Comparison of ENCODE assay signal across 11 cellular contexts in the genomic region with DNA sequence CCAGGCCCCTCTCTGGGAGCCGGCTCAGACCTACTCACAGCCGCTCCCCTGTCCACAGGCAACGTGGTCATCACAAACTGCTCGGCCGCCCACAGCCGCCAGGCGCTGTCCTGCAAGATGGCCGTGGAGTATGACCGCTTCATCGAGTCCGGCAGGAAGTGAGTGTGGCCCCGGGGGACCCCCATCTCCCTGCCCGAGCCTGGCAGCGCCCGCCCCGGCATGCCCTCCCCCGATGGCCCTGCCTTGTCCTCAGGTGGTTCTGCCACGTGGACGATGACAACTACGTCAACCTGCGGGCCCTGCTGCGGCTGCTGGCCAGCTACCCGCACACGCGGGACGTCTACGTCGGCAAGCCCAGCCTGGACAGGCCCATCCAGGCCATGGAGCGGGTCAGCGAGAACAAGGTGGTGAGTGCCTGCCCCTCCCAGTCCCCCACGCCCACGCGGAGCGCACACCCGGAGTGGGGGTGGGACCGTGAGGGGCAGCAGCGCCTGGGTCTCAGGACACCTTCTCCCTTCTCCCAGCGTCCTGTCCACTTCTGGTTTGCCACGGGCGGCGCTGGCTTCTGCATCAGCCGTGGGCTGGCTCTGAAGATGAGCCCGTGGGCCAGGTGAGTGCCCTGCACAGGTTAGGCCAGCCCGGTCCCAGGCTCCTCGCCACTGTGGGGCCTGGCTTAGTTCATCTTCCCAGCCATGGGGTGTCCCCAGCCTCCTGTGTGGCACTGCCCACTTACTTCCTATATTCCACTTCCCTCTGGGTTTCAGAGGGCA. TPM values are rescaled to one million over a fixed set of nuclear protein-coding genes. Genes with fewer than 3 reads are reported as not detected.
DNase-seq lines count a peak whose midpoint lies in the region; ATAC-seq and TF ChIP-seq lines count a peak whose summit lies in the region.
"Had no signal": no experiment of that assay in that cellular context is flagged by ENCODE, and none has a peak within 500 bp of the region (broad histone marks: within the 10 kb centered on the region; RNA-seq: fewer than 3 reads in every experiment).

No MANE protein-coding gene starts in this region.

- H3K9ac ChIP-seq in HUES48 (ENCODE audit: low read depth, low read length) = no peak overlapping the region
- H3K9ac ChIP-seq: SK-N-SH had no signal

- H3K36me3 ChIP-seq in CD4-positive, CD25-positive, alpha-beta regulatory T cell (ENCODE audit: control insufficient read depth, insufficient read depth, low read length) = peaks cover 46% of the 10 kb centered on the region
- H3K36me3 ChIP-seq in HUES48 (ENCODE audit: control insufficient read depth, insufficient read depth, low read length) = peaks cover 33% of the 10 kb centered on the region
- H3K36me3 ChIP-seq in neutrophil = peaks cover 23% of the 10 kb centered on the region

- H3K27me3 ChIP-seq in CD4-positive, CD25-positive, alpha-beta regulatory T cell (ENCODE audit: control insufficient read depth, insufficient read depth, low read length) = no peaks in the 10 kb centered on the region
- H3K27me3 ChIP-seq in HUES48 (ENCODE audit: control insufficient read depth, insufficient read depth, low read length) (peaks cover 12% of the 10 kb centered on the region), neutrophil (peaks cover 38% of the 10 kb centered on the region)

- peak overlapping the region; percentile 83 for H3K27ac ChIP-seq in CD4-positive, CD25-positive, alpha-beta regulatory T cell (ENCODE audit: insufficient read depth, low read length, poor library complexity, severe bottlenecking)
- H3K27ac ChIP-seq in HUES48 (ENCODE audit: low read depth, low read length) = peak overlapping the region; percentile 93
- H3K27ac ChIP-seq in neutrophil = peak overlapping the region; percentile 98

- H3K27ac Mint-ChIP-seq in CD4-positive, CD25-positive, alpha-beta regulatory T cell = peak overlapping the region in 1 of 3 donors; percentile 89
- H3K27ac Mint-ChIP-seq in chondrocyte (ENCODE audit: unreplicated experiment) = peak overlapping the region; percentile 27

- no peak for DNase-seq in CD4-positive, CD25-positive, alpha-beta regulatory T cell
- DNase-seq in chondrocyte (ENCODE audit: low spot score) = no peak
- no peak for DNase-seq in dermis blood vessel endothelial cell
- DNase-seq in OCI-M2 (lab: John Stamatoyannopoulos, UW; ENCODE audit: unreplicated experiment) = no peak
- DNase-seq: SK-N-SH; stimulated activated CD4-positive, alpha-beta T cell treated with anti-CD3 and anti-CD28 coated beads, Interleukin-2, amount 100 ng/mL, for 48 hours had no signal

- H3K36me3 Mint-ChIP-seq in CD4-positive, CD25-positive, alpha-beta regulatory T cell = peaks cover 27% of the 10 kb centered on the region
- H3K36me3 Mint-ChIP-seq in chondrocyte (ENCODE audit: low read depth) = peaks cover 3% of the 10 kb centered on the region

- peaks cover 0 to 1% (median 0%) of the 10 kb centered on the region in 7 donors for H3K9me3 Mint-ChIP-seq in CD4-positive, CD25-positive, alpha-beta regulatory T cell
- H3K9me3 Mint-ChIP-seq in chondrocyte (ENCODE audit: low read depth) = no peaks in the 10 kb centered on the region

- H3K4me1 Mint-ChIP-seq in CD4-positive, CD25-positive, alpha-beta regulatory T cell = peaks cover 10 to 72% (median 29%) of the 10 kb centered on the region in 4 donors
- H3K4me1 Mint-ChIP-seq in chondrocyte (ENCODE audit: low read depth) = peaks cover 66% of the 10 kb centered on the region

- peak overlapping the region; percentile 63 to 95 (median 85) for H3K4me3 Mint-ChIP-seq in CD4-positive, CD25-positive, alpha-beta regulatory T cell
- no peak overlapping the region for H3K4me3 Mint-ChIP-seq in chondrocyte (ENCODE audit: unreplicated experiment)

- H3K4me3 ChIP-seq in CD4-positive, CD25-positive, alpha-beta regulatory T cell (ENCODE audit: low read depth, low read length) = no peak overlapping the region
- H3K4me3 ChIP-seq in HUES48 (ENCODE audit: low read depth, low read length) (no peak overlapping the region), neutrophil (ENCODE audit: low read depth in 1 of 2, low read length in 1 of 2) (peak overlapping the region; percentile 33 to 51)

- ATAC-seq in CD4-positive, CD25-positive, alpha-beta regulatory T cell (ENCODE audit: low read depth in 2 of 2) = no peak
- ATAC-seq in HG02885 (IDR thresholded peaks at IDR 0.05; ENCODE audit: poor library complexity, unreplicated experiment) = no peak

- peaks cover 92% of the 10 kb centered on the region for H3K4me1 ChIP-seq in CD4-positive, CD25-positive, alpha-beta regulatory T cell (ENCODE audit: control insufficient read depth, insufficient read depth, low read length, poor library complexity, severe bottlenecking)
- H3K4me1 ChIP-seq in HUES48 (ENCODE audit: control insufficient read depth, insufficient read depth, low read length) (peaks cover 64% of the 10 kb centered on the region), neutrophil (ENCODE audit: control insufficient read depth in 1 of 2, insufficient read depth in 1 of 2, low read depth in 1 of 2, low read length in 1 of 2) (peaks cover 99% of the 10 kb centered on the region in 2 experiments)

- H3K27me3 Mint-ChIP-seq in CD4-positive, CD25-positive, alpha-beta regulatory T cell = peaks cover 4% of the 10 kb centered on the region
- no peaks in the 10 kb centered on the region for H3K27me3 Mint-ChIP-seq in chondrocyte (ENCODE audit: low read depth)

- no peaks in the 10 kb centered on the region for H3K9me3 ChIP-seq in CD4-positive, CD25-positive, alpha-beta regulatory T cell (ENCODE audit: control insufficient read depth in 2 of 2, low read length in 2 of 2)
- H3K9me3 ChIP-seq in HUES48 (ENCODE audit: control insufficient read depth, insufficient read depth, low read length) (no peaks in the 10 kb centered on the region), neutrophil (no peaks in the 10 kb centered on the region)
- H3K9me3 ChIP-seq: SK-N-SH had no signal

- no peak for TF ChIP-seq CTCF in chondrocyte (IDR thresholded peaks at IDR 0.05)
- peak; percentile 71 for TF ChIP-seq CTCF in neutrophil (IDR thresholded peaks at IDR 0.05)

RNA-seq across cellular contexts. Expression of gene LFNG, which starts 5.8 kb away (rescaled TPM):
- total RNA-seq in CD4-positive, CD25-positive, alpha-beta regulatory T cell = 215 TPM
- polyA plus RNA-seq in CD4-positive, CD25-positive, alpha-beta regulatory T cell = 1 to 10 TPM; 2.1 to 7.3 (median 2.8) TPM
- 36.7 to 39.9 TPM (median 39.9 TPM) in 3 replicates for total RNA-seq in chondrocyte
- 26.4 and 36.4 TPM in 2 replicates for total RNA-seq in dermis blood vessel endothelial cell

RNA-seq across cellular contexts. Expression of gene BRAT1, which starts 30.0 kb away (rescaled TPM):
- total RNA-seq in CD4-positive, CD25-positive, alpha-beta regulatory T cell = 24.6 TPM
- polyA plus RNA-seq in CD4-positive, CD25-positive, alpha-beta regulatory T cell = 10 to 100 TPM; 21.4 to 36.6 (median 32.1) TPM
- total RNA-seq in chondrocyte (19.6 to 30.6 TPM (median 21.0 TPM) in 3 replicates), dermis blood vessel endothelial cell (31.7 and 38.0 TPM in 2 replicates)

RNA-seq across cellular contexts. Expression of gene IQCE, which starts 33.4 kb away (rescaled TPM):
- total RNA-seq in CD4-positive, CD25-positive, alpha-beta regulatory T cell = 6.6 TPM
- 1 to 10 TPM in 1 of 4 donors, under 1 TPM in 3; 0.69 to 1.5 (median 0.91) TPM for polyA plus RNA-seq in CD4-positive, CD25-positive, alpha-beta regulatory T cell
- total RNA-seq in chondrocyte (9.3 to 20.2 TPM (median 10.0 TPM) in 3 replicates), dermis blood vessel endothelial cell (6.0 and 10.4 TPM in 2 replicates)

RNA-seq across cellular contexts. Expression of gene GRIFIN, which starts 49.1 kb away (rescaled TPM):
- total RNA-seq in CD4-positive, CD25-positive, alpha-beta regulatory T cell = not detected
- polyA plus RNA-seq in CD4-positive, CD25-positive, alpha-beta regulatory T cell = not detected
- total RNA-seq in chondrocyte = not detected in 3 replicates
- not detected in 2 replicates for total RNA-seq in dermis blood vessel endothelial cell
- total RNA-seq: HT1080, temporal lobe had no signal
- polyA plus RNA-seq: SK-N-SH had no signal

Comparison
In these comparisons a context has a peak if more than half of its experiments do, and no peak if none do; other contexts are left out.
1. H3K4me3 ChIP-seq: peak in neutrophil (2 of 2); none in CD4-positive, CD25-positive, alpha-beta regulatory T cell (single experiment) and HUES48 (single experiment).
2. Peak in every context shown above with its lines, with median percentiles within 50 percentile points of each other: H3K27ac ChIP-seq.